ENCODE assay signal across 8 cellular contexts in genomic region chr10:101061814-101062230, GRCh38. TPM values are rescaled to one million over a fixed set of nuclear protein-coding genes. Genes with fewer than 3 reads are reported as not detected.
A peak's percentile ranks its signal among the peaks of the same experiment; 100 is the strongest.
DNase-seq lines count a peak whose midpoint lies in the region; ATAC-seq and TF ChIP-seq lines count a peak whose summit lies in the region.

Gene KAZALD1, plus strand, starts transcription at chr10:101061989. Its CDS starts 604 bp downstream, at chr10:101062593.

- ATAC-seq in GM19463 (IDR thresholded peaks at IDR 0.05; ENCODE audit: unreplicated experiment): no peak

- intact Hi-C loops in prostate gland (cut with DNase I): no loop called here

- H3K36me3 ChIP-seq in prostate gland: no peaks in the 10 kb centered on the region

- WGBS in prostate gland: 35% methylated on average over 22 of the region's 22 CpGs

- no peak for TF ChIP-seq POLR2A in prostate gland (IDR thresholded peaks at IDR 0.05)

- TF ChIP-seq CTCF in fibroblast of pulmonary artery (IDR thresholded peaks at IDR 0.05; ENCODE audit: low read length, missing control alignments) (no peak), prostate gland (IDR thresholded peaks at IDR 0.05) (no peak)

- DNase-seq in RKO (ENCODE audit: low spot score) (peak; percentile 48), fibroblast of pulmonary artery (ENCODE audit: low read depth) (no peak), prostate gland (ENCODE audit: low spot score) (no peak), dedifferentiated amniotic fluid mesenchymal stem cell (ENCODE audit: extremely low spot score) (no peak), NCI-H2029 treated with DMSO at 0.1 percent for 48 hours (lab: John Stamatoyannopoulos, UW) (no peak), medulla oblongata (ENCODE audit: extremely low spot score) (no peak)

- H3K4me1 ChIP-seq in prostate gland (replicated peaks): peaks cover 5% of the 10 kb centered on the region

- H3K9me3 ChIP-seq in prostate gland: no peaks in the 10 kb centered on the region

- H3K27me3 ChIP-seq in prostate gland (replicated peaks; ENCODE audit: insufficient read depth): no peaks in the 10 kb centered on the region

- peak within 1 kb of the TSS; percentile 98 to 99 for H3K27ac ChIP-seq in prostate gland

- peak within 1 kb of the TSS; percentile 95 for H3K4me3 ChIP-seq in GM08714 (ENCODE audit: low read length)
- peak within 1 kb of the TSS; percentile 98 for H3K4me3 ChIP-seq in fibroblast of pulmonary artery (replicated peaks; ENCODE audit: low read depth, low read length)
- peak within 1 kb of the TSS; percentile 76 to 83 for H3K4me3 ChIP-seq in prostate gland

RNA-seq across cellular contexts. Expression of gene KAZALD1, which starts in this region (rescaled TPM):
- 10 to 100 TPM in 1 of 2 donors, 1 to 10 TPM in 1; 9.8 to 24.4 TPM for total RNA-seq in prostate gland
